ENCODE assay signal across 10 cellular contexts in the genomic region with DNA sequence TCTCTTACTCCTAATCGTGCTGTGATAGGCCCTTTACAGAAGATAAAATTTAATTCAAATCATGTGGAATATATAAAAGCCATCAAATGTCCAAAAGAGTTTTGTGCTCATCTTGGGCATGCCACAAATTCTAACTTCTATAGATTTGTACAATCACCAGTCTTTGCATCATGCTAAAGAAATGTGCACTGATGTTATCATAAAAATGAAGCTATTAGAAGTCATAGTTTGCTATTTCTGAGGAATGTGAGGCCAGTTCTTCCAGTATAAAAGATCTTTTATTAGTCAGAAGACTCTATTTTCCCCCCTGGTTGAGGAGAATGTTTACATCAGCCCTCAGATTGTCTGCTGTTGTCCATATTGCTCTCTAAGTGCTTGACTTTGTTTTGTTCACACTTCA. TPM values are rescaled to one million over a fixed set of nuclear protein-coding genes. Genes with fewer than 3 reads are reported as not detected.
DNase-seq lines count a peak whose midpoint lies in the region; ATAC-seq and TF ChIP-seq lines count a peak whose summit lies in the region.
"Had no signal": no experiment of that assay in that cellular context is flagged by ENCODE, and none has a peak within 500 bp of the region (broad histone marks: within the 10 kb centered on the region; RNA-seq: fewer than 3 reads in every experiment).

No MANE protein-coding gene starts in this region.

- no peaks in the 10 kb centered on the region for H4K20me1 ChIP-seq in OCI-LY7 (ENCODE audit: insufficient read depth, low read length)

- no peak overlapping the region for H3K4me2 ChIP-seq in OCI-LY7 (ENCODE audit: low read length)

- no peak overlapping the region for H3K4me3 ChIP-seq in Peyer's patch
- H3K4me3 ChIP-seq in epithelial cell of esophagus (ENCODE audit: low read length) = no peak overlapping the region
- no peak overlapping the region for H3K4me3 ChIP-seq in psoas muscle
- H3K4me3 ChIP-seq in OCI-LY7 (ENCODE audit: low read depth, low read length, poor library complexity, severe bottlenecking) = no peak overlapping the region
- no peak overlapping the region for H3K4me3 ChIP-seq in mucosa of descending colon

- H3K4me1 ChIP-seq in Peyer's patch = peaks cover 0 to 31% (median 9%) of the 10 kb centered on the region in 4 donors
- H3K4me1 ChIP-seq in psoas muscle = peaks cover 14% of the 10 kb centered on the region
- H3K4me1 ChIP-seq in OCI-LY7 (ENCODE audit: insufficient read depth, low read length, poor library complexity, severe bottlenecking) = no peaks in the 10 kb centered on the region
- peaks cover 21% of the 10 kb centered on the region for H3K4me1 ChIP-seq in mucosa of descending colon (ENCODE audit: low read depth)

- H2AFZ ChIP-seq in OCI-LY7 (ENCODE audit: low read length) = no peak overlapping the region

- H3K27me3 ChIP-seq in Peyer's patch (no peaks in the 10 kb centered on the region), psoas muscle (ENCODE audit: insufficient read depth in 3 of 3, low read length in 2 of 3) (no peaks in the 10 kb centered on the region)

- 44 to 76% (median 67%) methylated on average over 1 of the region's 1 CpG for WGBS in psoas muscle, 3 donors

- DNase-seq in COLO829 (ENCODE audit: low spot score) (peak; percentile 57), Peyer's patch (no peak), epithelial cell of esophagus (ENCODE audit: low read depth) (peak; percentile 61), psoas muscle (no peak), OCI-LY7 (ENCODE audit: low spot score) (no peak), HUDEP-2 (lab: John Stamatoyannopoulos, UW; ENCODE audit: unreplicated experiment in 76 of 76) (no peak), mucosa of descending colon (no peak)
- DNase-seq in NK-92 treated with Interleukin-12 subunit alpha and Interleukin-12 subunit beta, amount 100 ng/mL, for 24 hours (lab: John Stamatoyannopoulos, UW) = no peak
- DNase-seq: activated T-cell treated with anti-CD3 and anti-CD28 coated beads, Interleukin-2, amount 50 U/mL, for 1 hour; cortex of kidney had no signal

- TF ChIP-seq CTCF in Peyer's patch (IDR thresholded peaks at IDR 0.05) (no peak), epithelial cell of esophagus (IDR thresholded peaks at IDR 0.05; ENCODE audit: insufficient read depth, low read depth, low read length, missing control alignments) (no peak), psoas muscle (IDR thresholded peaks at IDR 0.05) (no peak), OCI-LY7 (conservative IDR thresholded peaks at IDR 0.05; ENCODE audit: low read length) (no peak), mucosa of descending colon (IDR thresholded peaks at IDR 0.05) (no peak)

- H3K79me2 ChIP-seq in OCI-LY7 (ENCODE audit: insufficient read depth, low read depth, low read length) = no peaks in the 10 kb centered on the region

- H3K9me2 ChIP-seq in OCI-LY7 (ENCODE audit: insufficient read depth, low read length) = no peaks in the 10 kb centered on the region

- H3K9me3 ChIP-seq in Peyer's patch (no peaks in the 10 kb centered on the region), psoas muscle (no peaks in the 10 kb centered on the region), OCI-LY7 (ENCODE audit: low read length) (no peaks in the 10 kb centered on the region), mucosa of descending colon (no peaks in the 10 kb centered on the region)

- H3K27ac ChIP-seq in Peyer's patch = peak overlapping the region in 3 of 4 donors; percentile 25 to 100 (median 98)
- H3K27ac ChIP-seq in psoas muscle = peak overlapping the region; percentile 56
- H3K27ac ChIP-seq in OCI-LY7 (ENCODE audit: low read depth, low read length, poor library complexity, severe bottlenecking) = no peak overlapping the region

- no peak for TF ChIP-seq POLR2A in Peyer's patch (IDR thresholded peaks at IDR 0.05)

- H3K36me3 ChIP-seq in Peyer's patch (peaks cover 0 to 15% (median 0%) of the 10 kb centered on the region in 3 donors), psoas muscle (ENCODE audit: insufficient read depth in 1 of 2, low read depth in 1 of 2) (peaks cover 8 to 13% of the 10 kb centered on the region in 2 donors), OCI-LY7 (ENCODE audit: insufficient read depth, low read length) (no peaks in the 10 kb centered on the region), mucosa of descending colon (ENCODE audit: low read depth) (no peaks in the 10 kb centered on the region)

- no TSS peak for BruUV-seq in OCI-LY7 (replicated peaks; lab: Mats Ljungman, UMichigan)

- POLR2A ChIA-PET in OCI-LY7 (lab: Charles Lee) = no interaction called here

- ATAC-seq in psoas muscle (no peak), mucosa of descending colon (no peak)

- CTCF ChIA-PET in OCI-LY7 (lab: Charles Lee; ENCODE audit: unreplicated experiment) = no interaction called here

- intact Hi-C loops in psoas muscle (cut with DNase I) = loop anchor here (5.0 kb wide), 2 partner anchors 37 to 38 kb away; no protein-coding TSS in a partner anchor
- intact Hi-C loops in OCI-LY7 (cut with micrococcal nuclease; ENCODE audit: unreplicated experiment) = no loop called here
- intact Hi-C loops in mucosa of descending colon (cut with DNase I, micrococcal nuclease) = no loop called here

RNA-seq across cellular contexts. Expression of a gene that starts 2.1 kb away (rescaled TPM):
- total RNA-seq in Peyer's patch (100 to 1,000 TPM; 564 to 802 (median 681) TPM), psoas muscle (100 to 1,000 TPM; 140 to 522 (median 378) TPM), OCI-LY7 (2022) (29.8 and 43.4 TPM in 2 replicates), mucosa of descending colon (100 to 1,000 TPM; 376 to 796 (median 757) TPM)
- polyA plus RNA-seq in psoas muscle = 1,000 to 10,000 TPM in 1 of 3 donors, 100 to 1,000 TPM in 2; 320 to 2,117 (median 350) TPM
- 26.5 and 40.1 TPM in 2 replicates for total RNA-seq in OCI-LY7 (2014; rRNA removed; shearing (Covaris generic))

Comparison
In these comparisons a context has a peak if more than half of its experiments do, and no peak if none do; other contexts are left out.
1. DNase-seq: peak in COLO829 (single experiment) and epithelial cell of esophagus (single experiment); none in Peyer's patch (0 of 3), psoas muscle (0 of 2), OCI-LY7 (single experiment), HUDEP-2 (0 of 76), mucosa of descending colon (0 of 3) and NK-92 treated with Interleukin-12 subunit alpha and Interleukin-12 subunit beta, amount 100 ng/mL, for 24 hours (single experiment).
2. intact Hi-C loops: an anchor here in psoas muscle (5.0 kb wide); none called in OCI-LY7 and mucosa of descending colon.